18 cellular contexts compared by ENCODE assay signal in the genomic region with DNA sequence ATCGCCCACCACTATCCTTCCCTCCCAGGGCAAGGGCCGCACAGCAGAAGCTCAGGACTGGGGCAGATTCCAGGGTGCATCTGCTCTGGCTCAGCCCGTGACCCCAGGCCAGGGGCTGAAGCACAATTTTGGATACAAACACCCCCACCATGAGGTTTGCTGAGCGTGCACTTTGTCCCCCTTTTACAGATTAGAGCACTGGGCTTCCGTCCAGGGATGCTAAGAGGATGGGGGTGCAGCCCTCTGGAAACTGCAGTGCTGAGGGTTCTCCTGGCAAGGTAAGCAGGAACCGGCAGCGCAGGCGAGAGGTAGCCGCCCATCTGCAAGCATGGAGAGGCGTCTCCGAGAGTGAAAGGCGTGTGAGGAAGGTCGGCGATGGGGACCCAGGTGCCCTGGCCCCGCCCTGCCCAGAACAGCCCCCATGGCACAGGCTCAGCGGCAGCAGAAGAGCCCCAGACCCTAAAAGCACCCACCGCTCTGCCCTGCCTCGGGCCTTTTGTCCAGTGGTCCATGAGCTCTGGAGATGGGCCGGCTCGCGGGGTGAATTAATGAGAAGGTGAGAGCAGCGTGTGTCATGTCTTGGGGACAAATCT. TPM values are rescaled to one million over a fixed set of nuclear protein-coding genes. Genes with fewer than 3 reads are reported as not detected.
A peak's percentile ranks its signal among the peaks of the same experiment; 100 is the strongest.
DNase-seq lines count a peak whose midpoint lies in the region; ATAC-seq and TF ChIP-seq lines count a peak whose summit lies in the region.
"Had no signal": no experiment of that assay in that cellular context is flagged by ENCODE, and none has a peak within 500 bp of the region (broad histone marks: within the 10 kb centered on the region; RNA-seq: fewer than 3 reads in every experiment).

No MANE protein-coding gene starts in this region.

- no peak overlapping the region for H2BK20ac ChIP-seq in H9 (ENCODE audit: low read depth, low read length, poor library complexity, severe bottlenecking)

- no peaks in the 10 kb centered on the region for H3K23me2 ChIP-seq in H9 (ENCODE audit: insufficient read length, low read depth, low read length, poor library complexity, severe bottlenecking)

- no peak overlapping the region for H4K91ac ChIP-seq in H9 (ENCODE audit: insufficient read length, low read depth, low read length)

- H3K23ac ChIP-seq in H9 (ENCODE audit: insufficient read length, low read depth, low read length): no peak overlapping the region

- H2BK12ac ChIP-seq in H9 (ENCODE audit: insufficient read length, low read depth, low read length): no peak overlapping the region

- H3K14ac ChIP-seq in H9 (ENCODE audit: insufficient read depth, low read length): no peak overlapping the region

- no peak for TF ChIP-seq CTCF in H9 (conservative IDR thresholded peaks at IDR 0.05)
- TF ChIP-seq CTCF in sigmoid colon (IDR thresholded peaks at IDR 0.05): no peak
- TF ChIP-seq CTCF in PC-3 (conservative IDR thresholded peaks at IDR 0.05; ENCODE audit: low read depth, low read length): no peak

- DNase-seq in activated effector memory CD4-positive, alpha-beta T cell treated with anti-CD3 and anti-CD28 coated beads, Interleukin-2, amount 50 U/mL, for 16 hours: peak; percentile 47
- no peak for DNase-seq in activated effector memory CD4-positive, alpha-beta T cell treated with Interleukin-2 at 50 U/mL for 16 hours
- peak; percentile 12 for DNase-seq in H9
- DNase-seq in islet precursor cell: peak; percentile 30
- DNase-seq in sigmoid colon: peak; percentile 54
- no peak for DNase-seq in PC-3
- no peak for DNase-seq in activated T-cell treated with anti-CD3 and anti-CD28 coated beads, Interleukin-2, amount 50 U/mL, for 48 hours
- DNase-seq: DMS53, Karpas-422, NCI-H1105 treated with DMSO at 0.1 percent for 48 hours, NCI-H187 treated with DMSO at 0.1 percent for 48 hours, NCI-H446, NCI-H748 treated with DMSO at 0.1 percent for 48 hours, SHP77 treated with DMSO at 0.1 percent for 48 hours had no signal

- no peaks in the 10 kb centered on the region for H3K79me2 ChIP-seq in H9 (ENCODE audit: insufficient read depth, low read length)
- no peaks in the 10 kb centered on the region for H3K79me2 ChIP-seq in PC-3 (ENCODE audit: low read length)

- no peak overlapping the region for H3K4ac ChIP-seq in H9 (ENCODE audit: low read depth, low read length)

- no CpG with 5 or more reads among the region's 22 CpGs for WGBS in H9 (ENCODE audit: extremely low coverage, insufficient read length, low lambda C conversion rate)
- WGBS in sigmoid colon, 2 donors: 72 to 83% methylated on average over 22 of the region's 22 CpGs

- no peak for TF ChIP-seq EP300 in sigmoid colon (IDR thresholded peaks at IDR 0.05)

- no peaks in the 10 kb centered on the region for H3K79me1 ChIP-seq in H9 (ENCODE audit: insufficient read depth, low read depth, low read length, poor library complexity, severe bottlenecking)

- H4K5ac ChIP-seq in H9 (ENCODE audit: insufficient read length, low read depth, low read length): no peak overlapping the region

- no peak overlapping the region for H4K8ac ChIP-seq in H9 (replicated peaks; ENCODE audit: insufficient read length, low read depth, low read length)

- peaks cover 6 to 9% of the 10 kb centered on the region in 2 experiments; a peak in 3 of 4 replicates for H3K4me1 Mint-ChIP-seq in H9
- H3K4me1 Mint-ChIP-seq: GM23338 had no signal

- no peaks in the 10 kb centered on the region for H3K36me3 ChIP-seq in sigmoid colon
- H3K36me3 ChIP-seq in PC-3 (ENCODE audit: low read depth, low read length): no peaks in the 10 kb centered on the region

- no peak overlapping the region for H2BK120ac ChIP-seq in H9 (ENCODE audit: low read depth, low read length, poor library complexity, severe bottlenecking)

- H2BK15ac ChIP-seq in H9 (ENCODE audit: low read depth, low read length): no peak overlapping the region

- no peak overlapping the region for H3K9ac ChIP-seq in H9 (ENCODE audit: extremely low read depth, insufficient read length, low read length)
- no peak overlapping the region for H3K9ac ChIP-seq in PC-3 (ENCODE audit: low read length)

- POLR2A ChIA-PET in PC-3 (lab: Charles Lee; ENCODE audit: unreplicated experiment): no interaction called here

- no peaks in the 10 kb centered on the region for H3F3A ChIP-seq in PC-3 (ENCODE audit: low read length, unreplicated experiment)

- BruUV-seq in PC-3 (replicated peaks; lab: Mats Ljungman, UMichigan): no TSS peak

- H3K4me1 ChIP-seq in H9 (ENCODE audit: insufficient read depth, low read length): no peaks in the 10 kb centered on the region
- no peaks in the 10 kb centered on the region for H3K4me1 ChIP-seq in sigmoid colon
- no peaks in the 10 kb centered on the region for H3K4me1 ChIP-seq in PC-3 (ENCODE audit: insufficient read depth, low read length)

- no peaks in the 10 kb centered on the region for H3K9me2 ChIP-seq in PC-3 (replicated peaks; ENCODE audit: low read length)

- peaks cover 3% of the 10 kb centered on the region; the same call in 1 of the 2 replicates for H3K27me3 Mint-ChIP-seq in H9 (ENCODE audit: low read depth)

- H4K20me1 ChIP-seq in H9 (ENCODE audit: control insufficient read depth, insufficient read depth, insufficient read length): peaks cover 2% of the 10 kb centered on the region
- no peaks in the 10 kb centered on the region for H4K20me1 ChIP-seq in PC-3 (ENCODE audit: low read length)

- H3K56ac ChIP-seq in H9 (ENCODE audit: insufficient read length, low read depth, low read length): no peak overlapping the region

- no peaks in the 10 kb centered on the region for H3K36me3 Mint-ChIP-seq in H9 (ENCODE audit: insufficient read depth in 1 of 3, low read depth in 3 of 3)

- H3K4me3 Mint-ChIP-seq in H9: no peak overlapping the region
- H3K4me3 Mint-ChIP-seq: GM23338 had no signal

- no peak overlapping the region for H3T11ph ChIP-seq in H9 (ENCODE audit: low read length)

- no peak overlapping the region for H3K27ac ChIP-seq in H9 (ENCODE audit: insufficient read length, low read depth, low read length)
- H3K27ac ChIP-seq in sigmoid colon: no peak overlapping the region
- no peak overlapping the region for H3K27ac ChIP-seq in PC-3 (ENCODE audit: low read length)

- H2BK5ac ChIP-seq in H9 (ENCODE audit: insufficient read length, low read length): no peak overlapping the region

- H3K27ac Mint-ChIP-seq in H9: no peak overlapping the region
- H3K27ac Mint-ChIP-seq: GM23338 had no signal

- H2AFZ ChIP-seq in H9 (ENCODE audit: low read length): no peak overlapping the region
- no peak overlapping the region for H2AFZ ChIP-seq in PC-3 (ENCODE audit: low read length)
- H2AFZ ChIP-seq: GM23338 had no signal

- H3K4me3 ChIP-seq in sigmoid colon (no peak overlapping the region), PC-3 (ENCODE audit: low read length) (no peak overlapping the region)
- H3K4me3 ChIP-seq: GM12878, GM23338 had no signal

- H3K18ac ChIP-seq in H9 (ENCODE audit: insufficient read length, low read depth, low read length): no peak overlapping the region

- no peaks in the 10 kb centered on the region for H3K9me3 Mint-ChIP-seq in H9
- H3K9me3 Mint-ChIP-seq: GM23338 had no signal

- H3K27me3 ChIP-seq in H9 (ENCODE audit: insufficient read depth, low read length): no peaks in the 10 kb centered on the region
- H3K27me3 ChIP-seq in sigmoid colon: peaks cover 0 to 33% (median 0%) of the 10 kb centered on the region in 3 donors
- H3K27me3 ChIP-seq in PC-3 (ENCODE audit: low read length): no peaks in the 10 kb centered on the region

- H3K9me3 ChIP-seq in H9 (ENCODE audit: control insufficient read depth, low read depth, low read length): no peaks in the 10 kb centered on the region
- H3K9me3 ChIP-seq in sigmoid colon: no peaks in the 10 kb centered on the region
- no peaks in the 10 kb centered on the region for H3K9me3 ChIP-seq in PC-3 (ENCODE audit: low read length)

- no peak overlapping the region for H3K4me2 ChIP-seq in H9 (ENCODE audit: insufficient read depth, insufficient read length, low read length)
- H3K4me2 ChIP-seq in PC-3 (ENCODE audit: low read length): no peak overlapping the region
- H3K4me2 ChIP-seq: GM23338 had no signal

- H2AK5ac ChIP-seq in H9 (ENCODE audit: insufficient read length, low read length): no peak overlapping the region

- CTCF ChIA-PET in PC-3 (lab: Charles Lee): no interaction called here

- no peak for TF ChIP-seq POLR2A in sigmoid colon (IDR thresholded peaks at IDR 0.05)

- ATAC-seq in HG03432 (IDR thresholded peaks at IDR 0.05; ENCODE audit: unreplicated experiment) (no peak), PC-3 (no peak)
- ATAC-seq: GM12878, GM23338, Panc1 had no signal

- intact Hi-C loops in sigmoid colon (cut with DNase I) (no loop called here), PC-3 (cut with micrococcal nuclease) (no loop called here)

RNA-seq across cellular contexts. Expression of a gene that starts 54.5 kb away (rescaled TPM):
- total RNA-seq in H9 (2021) (34.1 and 36.8 TPM in 2 replicates), sigmoid colon (10 to 100 TPM; 13.3 to 19.3 (median 17.2) TPM), PC-3 (2014; rRNA removed) (0.44 TPM in 1 of 2 replicates, not detected in the other)
- 10 to 100 TPM in 1 of 3 donors, 1 to 10 TPM in 2; 1.2 to 13.6 (median 4.2) TPM for polyA plus RNA-seq in sigmoid colon
- total RNA-seq: GM12878 had no signal
- polyA plus RNA-seq: GM12878 had no signal

Comparison
In these comparisons a context has a peak if more than half of its experiments do, and no peak if none do; other contexts are left out.
1. DNase-seq: peak in activated effector memory CD4-positive, alpha-beta T cell treated with anti-CD3 and anti-CD28 coated beads, Interleukin-2, amount 50 U/mL, for 16 hours (single experiment), H9 (single experiment), islet precursor cell (single experiment) and sigmoid colon (single experiment); none in activated effector memory CD4-positive, alpha-beta T cell treated with Interleukin-2 at 50 U/mL for 16 hours (single experiment), PC-3 (single experiment) and activated T-cell treated with anti-CD3 and anti-CD28 coated beads, Interleukin-2, amount 50 U/mL, for 48 hours (0 of 2).